Comparison of ENCODE assay signal across 11 cellular contexts in genomic region chr4:122045533-122045932, GRCh38.
A peak's percentile ranks its signal among the peaks of the same experiment; 100 is the strongest.
DNase-seq lines count a peak whose midpoint lies in the region; ATAC-seq and TF ChIP-seq lines count a peak whose summit lies in the region.
"Had no signal": no experiment of that assay in that cellular context is flagged by ENCODE, and none has a peak within 500 bp of the region (broad histone marks: within the 10 kb centered on the region; RNA-seq: fewer than 3 reads in every experiment).

No MANE protein-coding gene starts in this region.

- H3K27ac ChIP-seq in naive thymus-derived CD4-positive, alpha-beta T cell (ENCODE audit: low read depth, low read length) = no peak overlapping the region
- H3K27ac ChIP-seq: KMS-11 had no signal

- peak; percentile 94 for DNase-seq in AG10803 (ENCODE audit: low read depth)
- DNase-seq in HK-2 (ENCODE audit: unreplicated experiment) = peak; percentile 80
- DNase-seq in OCI-M1 (lab: John Stamatoyannopoulos, UW) = peak; percentile 43
- peak; percentile 99 for DNase-seq in fibroblast of peridontal ligament (ENCODE audit: extremely low read depth)
- DNase-seq in stimulated activated naive CD4-positive, alpha-beta T cell treated with Interleukin-2 at 50 U/mL for 16 hours (lab: John Stamatoyannopoulos, UW) = no peak
- DNase-seq in activated T-cell treated with anti-CD3 and anti-CD28 coated beads, Interleukin-2, amount 50 U/mL, for 48 hours = no peak
- DNase-seq in naive thymus-derived CD4-positive, alpha-beta T cell = no peak

- peaks cover 0 to 2% of the 10 kb centered on the region in 2 donors for H3K27me3 ChIP-seq in naive thymus-derived CD4-positive, alpha-beta T cell (ENCODE audit: control insufficient read depth in 2 of 2, insufficient read depth in 2 of 2, low read length in 2 of 2)

- no peak overlapping the region for H3K4me3 ChIP-seq in AG10803 (ENCODE audit: low read length)
- no peak overlapping the region for H3K4me3 ChIP-seq in naive thymus-derived CD4-positive, alpha-beta T cell (ENCODE audit: low read length)
- H3K4me3 ChIP-seq: mucosa of descending colon had no signal

- no peaks in the 10 kb centered on the region for H3K36me3 Mint-ChIP-seq in naive thymus-derived CD4-positive, alpha-beta T cell

- no peak overlapping the region for H3K4me3 Mint-ChIP-seq in naive thymus-derived CD4-positive, alpha-beta T cell
- H3K4me3 Mint-ChIP-seq: stimulated activated naive CD8-positive, alpha-beta T cell treated with anti-CD3 and anti-CD28 coated beads, Interleukin-15, Interleukin-2, amounts not matched to agents 100 ng/mL and 50 ng/mL, for 24 hours had no signal

- intact Hi-C loops in naive thymus-derived CD4-positive, alpha-beta T cell (cut with micrococcal nuclease) = no loop called here

- H3K27ac Mint-ChIP-seq in naive thymus-derived CD4-positive, alpha-beta T cell = no peak overlapping the region
- H3K27ac Mint-ChIP-seq: stimulated activated naive CD8-positive, alpha-beta T cell treated with anti-CD3 and anti-CD28 coated beads, Interleukin-15, Interleukin-2, amounts not matched to agents 100 ng/mL and 50 ng/mL, for 24 hours had no signal

- no peaks in the 10 kb centered on the region for H3K9me3 ChIP-seq in naive thymus-derived CD4-positive, alpha-beta T cell (ENCODE audit: control insufficient read depth in 2 of 3, low read length in 3 of 3)
- H3K9me3 ChIP-seq: mucosa of descending colon had no signal

- ATAC-seq in HG03432 (IDR thresholded peaks at IDR 0.05; ENCODE audit: unreplicated experiment) = no peak
- no peak for ATAC-seq in naive thymus-derived CD4-positive, alpha-beta T cell
- ATAC-seq: mucosa of descending colon had no signal

- no peaks in the 10 kb centered on the region for H3K36me3 ChIP-seq in naive thymus-derived CD4-positive, alpha-beta T cell (ENCODE audit: control insufficient read depth in 2 of 3, insufficient read depth in 3 of 3, low read length in 3 of 3)

- POLR2A ChIA-PET in naive thymus-derived CD4-positive, alpha-beta T cell (lab: Charles Lee) = no interaction called here

- TF ChIP-seq CTCF in AG10803 (conservative IDR thresholded peaks at IDR 0.05; ENCODE audit: low read length) = no peak

- H3K27me3 Mint-ChIP-seq in naive thymus-derived CD4-positive, alpha-beta T cell = peaks cover 2 to 25% (median 8%) of the 10 kb centered on the region in 5 donors

- H3K4me1 Mint-ChIP-seq in naive thymus-derived CD4-positive, alpha-beta T cell = no peaks in the 10 kb centered on the region

- H3K4me1 ChIP-seq in naive thymus-derived CD4-positive, alpha-beta T cell (ENCODE audit: control insufficient read depth in 2 of 2, insufficient read depth in 2 of 2, low read length in 2 of 2) = no peaks in the 10 kb centered on the region

- CTCF ChIA-PET in naive thymus-derived CD4-positive, alpha-beta T cell (lab: Charles Lee) = interaction anchor here (0.8 kb wide), 1 partner anchor 89 kb away, joined by 4 read pairs; no protein-coding TSS in a partner anchor

- peaks cover 0 to 6% (median 0%) of the 10 kb centered on the region in 11 donors for H3K9me3 Mint-ChIP-seq in naive thymus-derived CD4-positive, alpha-beta T cell
- H3K9me3 Mint-ChIP-seq: stimulated activated naive CD8-positive, alpha-beta T cell treated with anti-CD3 and anti-CD28 coated beads, Interleukin-15, Interleukin-2, amounts not matched to agents 100 ng/mL and 50 ng/mL, for 24 hours had no signal

Comparison
In these comparisons a context has a peak if more than half of its experiments do, and no peak if none do; other contexts are left out.
1. DNase-seq: peak in AG10803 (single experiment), HK-2 (single experiment), OCI-M1 (single experiment) and fibroblast of peridontal ligament (single experiment); none in stimulated activated naive CD4-positive, alpha-beta T cell treated with Interleukin-2 at 50 U/mL for 16 hours (single experiment), activated T-cell treated with anti-CD3 and anti-CD28 coated beads, Interleukin-2, amount 50 U/mL, for 48 hours (0 of 2) and naive thymus-derived CD4-positive, alpha-beta T cell (0 of 9).